2 cellular contexts compared by ENCODE assay signal in the genomic region with DNA sequence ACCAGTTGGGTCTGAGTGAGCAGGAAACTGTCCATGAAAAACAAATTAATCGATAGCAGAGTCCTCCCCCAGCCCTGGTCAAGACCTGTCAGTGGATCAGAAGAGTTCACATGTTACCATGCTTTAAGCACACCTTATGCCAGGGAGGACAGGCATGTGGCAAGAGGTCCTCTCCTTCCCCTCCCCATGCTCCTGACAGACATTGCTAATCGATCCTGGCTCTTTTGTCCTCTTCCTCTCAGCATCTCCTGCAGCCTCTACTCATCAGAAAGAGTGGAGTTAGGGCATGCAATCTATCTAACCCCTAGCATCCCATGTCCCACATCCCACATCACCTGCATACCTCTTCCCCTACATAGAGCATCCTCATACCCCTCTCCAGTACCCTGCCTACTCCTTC.
TF ChIP-seq lines count a peak whose summit lies in the region.

No MANE protein-coding gene starts in this region.

TF ChIP-seq in HCT116, 20 proteins besides CTCF, POLR2A, EP300 and RAD21:
- TF ChIP-seq, protein P1, sequence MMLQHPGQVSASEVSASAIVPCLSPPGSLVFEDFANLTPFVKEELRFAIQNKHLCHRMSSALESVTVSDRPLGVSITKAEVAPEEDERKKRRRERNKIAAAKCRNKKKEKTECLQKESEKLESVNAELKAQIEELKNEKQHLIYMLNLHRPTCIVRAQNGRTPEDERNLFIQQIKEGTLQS (IDR thresholded peaks at IDR 0.05): no peak
- TF ChIP-seq ELF1 (IDR thresholded peaks at IDR 0.05; ENCODE audit: borderline replicate concordance, low read depth) (no peak), YY1 (IDR thresholded peaks at IDR 0.05; ENCODE audit: extremely low read depth, insufficient replicate concordance, low read depth, low read length) (no peak), CEBPB (IDR thresholded peaks at IDR 0.05; ENCODE audit: low read depth) (no peak), TCF7L2 (IDR thresholded peaks at IDR 0.05; ENCODE audit: borderline replicate concordance, extremely low read depth, insufficient read depth, insufficient read length) (no peak)

TF ChIP-seq in H1, 55 proteins besides CTCF, POLR2A, EP300 and RAD21:
- TF ChIP-seq HDAC2 (IDR thresholded peaks at IDR 0.05; ENCODE audit: borderline replicate concordance in 1 of 2, low read depth in 2 of 2, low read length in 2 of 2): no peak
- no peak for TF ChIP-seq GTF2F1 (IDR thresholded peaks at IDR 0.05; ENCODE audit: borderline replicate concordance, low read depth, low read length)
- TF ChIP-seq CTBP2 (IDR thresholded peaks at IDR 0.05; ENCODE audit: borderline replicate concordance, insufficient read depth, insufficient read length, low read length): peak; percentile 6
- TF ChIP-seq, protein P2, sequence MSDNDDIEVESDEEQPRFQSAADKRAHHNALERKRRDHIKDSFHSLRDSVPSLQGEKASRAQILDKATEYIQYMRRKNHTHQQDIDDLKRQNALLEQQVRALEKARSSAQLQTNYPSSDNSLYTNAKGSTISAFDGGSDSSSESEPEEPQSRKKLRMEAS (IDR thresholded peaks at IDR 0.05): 0 out of 2 replicates have a peak, but pooled peaks have one; percentile 7
